In the genomic region with DNA sequence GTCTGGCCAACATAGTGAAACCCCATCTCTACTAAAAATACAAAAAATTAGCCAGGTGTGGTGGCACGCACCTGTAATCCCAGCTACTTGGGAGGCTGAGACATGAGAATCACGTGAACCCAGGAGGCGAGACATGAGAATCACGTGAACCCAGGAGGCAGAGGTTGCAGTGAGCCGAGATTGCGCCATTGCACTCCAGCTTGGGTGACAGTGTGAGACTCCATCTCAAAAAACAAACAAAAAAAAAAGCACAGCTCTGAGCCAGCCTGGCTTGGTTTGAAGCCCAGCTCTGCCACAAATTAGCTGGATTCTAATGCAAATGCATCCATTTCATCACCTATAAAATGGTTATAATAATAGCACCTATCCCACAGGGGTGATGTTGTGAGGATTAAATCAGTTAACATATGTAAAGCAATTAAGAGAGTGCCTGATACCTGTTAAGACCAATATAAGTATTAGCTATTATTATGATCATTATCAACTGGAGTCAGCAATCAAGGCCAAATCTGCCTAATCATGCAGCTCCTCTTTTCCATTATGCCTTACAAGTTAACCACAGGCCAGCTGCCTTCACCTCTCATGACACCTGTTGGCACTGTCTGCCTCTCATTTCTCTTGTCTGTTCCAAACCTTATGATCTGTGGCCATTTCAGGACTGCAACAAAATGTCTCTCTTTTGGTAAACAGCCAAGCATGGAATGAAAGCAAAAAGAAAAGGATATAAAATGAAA, we compare ENCODE assay signal across 11 cellular contexts. TPM values are rescaled to one million over a fixed set of nuclear protein-coding genes. Genes with fewer than 3 reads are reported as not detected.
DNase-seq lines count a peak whose midpoint lies in the region; ATAC-seq lines count a peak whose summit lies in the region.
"Had no signal": no experiment of that assay in that cellular context is flagged by ENCODE, and none has a peak within 500 bp of the region (broad histone marks: within the 10 kb centered on the region; RNA-seq: fewer than 3 reads in every experiment).

No MANE protein-coding gene starts in this region.

- H3K36me3 Mint-ChIP-seq in IgD-negative memory B cell: no peaks in the 10 kb centered on the region
- peaks cover 28% of the 10 kb centered on the region for H3K36me3 Mint-ChIP-seq in activated CD8-positive, alpha-beta T cell treated with anti-CD3 and anti-CD28 coated beads, Interleukin-2, amount 10 ng/mL, durations not matched to agents 7 days and 5 days (ENCODE audit: low read depth)
- no peaks in the 10 kb centered on the region for H3K36me3 Mint-ChIP-seq in natural killer cell treated with Interleukin-12 subunit alpha and Interleukin-12 subunit beta and Interleukin-15 and Interleukin-18, amount 100 ng/mL, for 72 hours

- ATAC-seq in activated CD8-positive, alpha-beta T cell treated with anti-CD3 and anti-CD28 coated beads, Interleukin-2, amount 10 ng/mL, durations not matched to agents 7 days and 5 days: no peak
- ATAC-seq in natural killer cell treated with Interleukin-12 subunit alpha and Interleukin-12 subunit beta and Interleukin-15 and Interleukin-18, amount 100 ng/mL, for 72 hours: no peak
- ATAC-seq in HG02973 (IDR thresholded peaks at IDR 0.05; ENCODE audit: unreplicated experiment): no peak

- peak overlapping the region; percentile 44 to 99 (median 90) for H3K4me3 Mint-ChIP-seq in IgD-negative memory B cell
- H3K4me3 Mint-ChIP-seq in activated CD8-positive, alpha-beta T cell treated with anti-CD3 and anti-CD28 coated beads, Interleukin-2, amount 10 ng/mL, durations not matched to agents 7 days and 5 days: peak overlapping the region; percentile 100
- peak overlapping the region; percentile 94 for H3K4me3 Mint-ChIP-seq in natural killer cell treated with Interleukin-12 subunit alpha and Interleukin-12 subunit beta and Interleukin-15 and Interleukin-18, amount 100 ng/mL, for 72 hours

- H3K27ac Mint-ChIP-seq in IgD-negative memory B cell: peak overlapping the region in 1 of 3 donors; percentile 78
- H3K27ac Mint-ChIP-seq in activated CD8-positive, alpha-beta T cell treated with anti-CD3 and anti-CD28 coated beads, Interleukin-2, amount 10 ng/mL, durations not matched to agents 7 days and 5 days: peak overlapping the region; percentile 51
- peak overlapping the region; percentile 94 to 95 for H3K27ac Mint-ChIP-seq in natural killer cell treated with Interleukin-12 subunit alpha and Interleukin-12 subunit beta and Interleukin-15 and Interleukin-18, amount 100 ng/mL, for 72 hours

- CTCF ChIA-PET in activated CD8-positive, alpha-beta T cell treated with anti-CD3 and anti-CD28 coated beads, Interleukin-2, amount 10 ng/mL, durations not matched to agents 7 days and 5 days (lab: Charles Lee): interaction anchor here (0.8 to 12.4 kb wide), 10 partner anchors 9 to 421 kb away, joined by 3 to 263 read pairs (median 16); a partner anchor contains a TSS

- POLR2A ChIA-PET in activated CD8-positive, alpha-beta T cell treated with anti-CD3 and anti-CD28 coated beads, Interleukin-2, amount 10 ng/mL, durations not matched to agents 7 days and 5 days (lab: Charles Lee): interaction anchor here (4.7 kb wide), 1 partner anchor 35 kb away, joined by 45 read pairs; no protein-coding TSS in a partner anchor

- H3K9me3 Mint-ChIP-seq in IgD-negative memory B cell: no peaks in the 10 kb centered on the region
- H3K9me3 Mint-ChIP-seq in activated CD8-positive, alpha-beta T cell treated with anti-CD3 and anti-CD28 coated beads, Interleukin-2, amount 10 ng/mL, durations not matched to agents 7 days and 5 days (ENCODE audit: insufficient read depth): no peaks in the 10 kb centered on the region
- no peaks in the 10 kb centered on the region for H3K9me3 Mint-ChIP-seq in natural killer cell treated with Interleukin-12 subunit alpha and Interleukin-12 subunit beta and Interleukin-15 and Interleukin-18, amount 100 ng/mL, for 72 hours

- H3K4me1 Mint-ChIP-seq in IgD-negative memory B cell: peaks cover 29 to 37% (median 35%) of the 10 kb centered on the region in 3 donors
- H3K4me1 Mint-ChIP-seq in activated CD8-positive, alpha-beta T cell treated with anti-CD3 and anti-CD28 coated beads, Interleukin-2, amount 10 ng/mL, durations not matched to agents 7 days and 5 days (ENCODE audit: low read depth): peaks cover 65% of the 10 kb centered on the region
- peaks cover 51 to 57% of the 10 kb centered on the region in 2 donors for H3K4me1 Mint-ChIP-seq in natural killer cell treated with Interleukin-12 subunit alpha and Interleukin-12 subunit beta and Interleukin-15 and Interleukin-18, amount 100 ng/mL, for 72 hours (ENCODE audit: low read depth in 2 of 2)

- no peaks in the 10 kb centered on the region for H3K27me3 Mint-ChIP-seq in IgD-negative memory B cell
- peaks cover 2% of the 10 kb centered on the region for H3K27me3 Mint-ChIP-seq in activated CD8-positive, alpha-beta T cell treated with anti-CD3 and anti-CD28 coated beads, Interleukin-2, amount 10 ng/mL, durations not matched to agents 7 days and 5 days (ENCODE audit: low read depth)
- H3K27me3 Mint-ChIP-seq in natural killer cell treated with Interleukin-12 subunit alpha and Interleukin-12 subunit beta and Interleukin-15 and Interleukin-18, amount 100 ng/mL, for 72 hours: no peaks in the 10 kb centered on the region

- DNase-seq in NCI-H2171 treated with DMSO at 0.1 percent for 48 hours (lab: John Stamatoyannopoulos, UW): peak; percentile 43
- no peak for DNase-seq in NCI-H2171 (lab: John Stamatoyannopoulos, UW)
- DNase-seq in activated CD8-positive, alpha-beta T cell treated with anti-CD3 and anti-CD28 coated beads, Interleukin-2, amount 10 ng/mL, durations not matched to agents 7 days and 5 days: no peak
- DNase-seq in natural killer cell treated with Interleukin-12 subunit alpha and Interleukin-12 subunit beta and Interleukin-15 and Interleukin-18, amount 100 ng/mL, for 72 hours (ENCODE audit: low spot score): no peak
- no peak for DNase-seq in cerebellum (ENCODE audit: low spot score)
- DNase-seq in mucosa of gallbladder (ENCODE audit: low spot score): no peak
- DNase-seq: foreskin fibroblast, mesenchymal stem cell, spleen had no signal

RNA-seq across cellular contexts. Expression of a gene that starts 2.1 kb away (rescaled TPM):
- polyA plus RNA-seq in IgD-negative memory B cell: 28.0 TPM
- 100 to 1,000 TPM; 104 to 109 TPM for total RNA-seq in activated CD8-positive, alpha-beta T cell treated with anti-CD3 and anti-CD28 coated beads, Interleukin-2, amount 10 ng/mL, durations not matched to agents 7 days and 5 days
- 100 to 1,000 TPM; 139 to 186 TPM for total RNA-seq in natural killer cell treated with Interleukin-12 subunit alpha and Interleukin-12 subunit beta and Interleukin-15 and Interleukin-18, amount 100 ng/mL, for 72 hours
- total RNA-seq in cerebellum (89.6 TPM), mucosa of gallbladder (42.0 TPM)

RNA-seq across cellular contexts. Expression of a gene that starts 48.8 kb away (rescaled TPM):
- polyA plus RNA-seq in IgD-negative memory B cell: 7.4 TPM
- total RNA-seq in activated CD8-positive, alpha-beta T cell treated with anti-CD3 and anti-CD28 coated beads, Interleukin-2, amount 10 ng/mL, durations not matched to agents 7 days and 5 days: 1 to 10 TPM; 2.6 to 2.7 TPM
- total RNA-seq in natural killer cell treated with Interleukin-12 subunit alpha and Interleukin-12 subunit beta and Interleukin-15 and Interleukin-18, amount 100 ng/mL, for 72 hours: 10 to 100 TPM; 24.5 to 63.0 TPM
- total RNA-seq in cerebellum (1.5 TPM), mucosa of gallbladder (19.2 TPM)
